1 cellular context compared by ENCODE assay signal in genomic region chr2:224039080-224039769, GRCh38.
TF ChIP-seq lines count a peak whose summit lies in the region.

SERPINE2 (minus strand) TSS chr2:224039286; CDS start chr2:224001900, 37,386 bp downstream.

TF ChIP-seq in HepG2, 621 proteins besides CTCF, POLR2A, EP300 and RAD21 (continued from another document and continues in another):
- TF ChIP-seq, protein P1, sequence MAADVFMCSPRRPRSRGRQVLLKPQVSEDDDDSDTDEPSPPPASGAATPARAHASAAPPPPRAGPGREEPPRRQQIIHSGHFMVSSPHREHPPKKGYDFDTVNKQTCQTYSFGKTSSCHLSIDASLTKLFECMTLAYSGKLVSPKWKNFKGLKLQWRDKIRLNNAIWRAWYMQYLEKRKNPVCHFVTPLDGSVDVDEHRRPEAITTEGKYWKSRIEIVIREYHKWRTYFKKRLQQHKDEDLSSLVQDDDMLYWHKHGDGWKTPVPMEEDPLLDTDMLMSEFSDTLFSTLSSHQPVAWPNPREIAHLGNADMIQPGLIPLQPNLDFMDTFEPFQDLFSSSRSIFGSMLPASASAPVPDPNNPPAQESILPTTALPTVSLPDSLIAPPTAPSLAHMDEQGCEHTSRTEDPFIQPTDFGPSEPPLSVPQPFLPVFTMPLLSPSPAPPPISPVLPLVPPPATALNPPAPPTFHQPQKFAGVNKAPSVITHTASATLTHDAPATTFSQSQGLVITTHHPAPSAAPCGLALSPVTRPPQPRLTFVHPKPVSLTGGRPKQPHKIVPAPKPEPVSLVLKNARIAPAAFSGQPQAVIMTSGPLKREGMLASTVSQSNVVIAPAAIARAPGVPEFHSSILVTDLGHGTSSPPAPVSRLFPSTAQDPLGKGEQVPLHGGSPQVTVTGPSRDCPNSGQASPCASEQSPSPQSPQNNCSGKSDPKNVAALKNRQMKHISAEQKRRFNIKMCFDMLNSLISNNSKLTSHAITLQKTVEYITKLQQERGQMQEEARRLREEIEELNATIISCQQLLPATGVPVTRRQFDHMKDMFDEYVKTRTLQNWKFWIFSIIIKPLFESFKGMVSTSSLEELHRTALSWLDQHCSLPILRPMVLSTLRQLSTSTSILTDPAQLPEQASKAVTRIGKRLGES (CRISPR knock-in tag; IDR thresholded peaks at IDR 0.05; ENCODE audit: borderline replicate concordance), result no peak
- TF ChIP-seq NBN (conservative IDR thresholded peaks at IDR 0.05) (no peak), ZBTB40 (IDR thresholded peaks at IDR 0.05) (no peak), ZBTB40 (CRISPR knock-in tag; IDR thresholded peaks at IDR 0.05) (no peak), HNRNPLL (IDR thresholded peaks at IDR 0.05; ENCODE audit: low read depth, low read length, poor library complexity, severe bottlenecking) (peak; percentile 24), ZNF44 (CRISPR knock-in tag; IDR thresholded peaks at IDR 0.05) (no peak), CEBPG (CRISPR knock-in tag; IDR thresholded peaks at IDR 0.05) (0 out of 2 replicates have a peak, but pooled peaks have one; percentile 12), ZNF496 (CRISPR knock-in tag; IDR thresholded peaks at IDR 0.05; ENCODE audit: insufficient replicate concordance) (no peak), PHF21A (CRISPR knock-in tag; IDR thresholded peaks at IDR 0.05) (no peak), SMARCC2 (IDR thresholded peaks at IDR 0.05) (no peak), MED1 (CRISPR knock-in tag; IDR thresholded peaks at IDR 0.05) (peak; percentile 33; the same call in 1 of the 2 replicates), KLF11 (CRISPR knock-in tag; IDR thresholded peaks at IDR 0.05) (no peak), ZNF225 (CRISPR knock-in tag; IDR thresholded peaks at IDR 0.05) (no peak), NR0B2 (CRISPR knock-in tag; IDR thresholded peaks at IDR 0.05) (0 out of 2 replicates have a peak, but pooled peaks have one; percentile 34), TRIM24 (CRISPR knock-in tag; IDR thresholded peaks at IDR 0.05) (no peak), POLR2AphosphoS5 (IDR thresholded peaks at IDR 0.05; ENCODE audit: low read depth, low read length) (no peak), FOXM1 (CRISPR knock-in tag; IDR thresholded peaks at IDR 0.05) (no peak), THAP11 (CRISPR knock-in tag; IDR thresholded peaks at IDR 0.05) (0 out of 2 replicates have a peak, but pooled peaks have one; percentile 13), ZNF704 (CRISPR knock-in tag; IDR thresholded peaks at IDR 0.05; ENCODE audit: borderline replicate concordance) (no peak), ZNF329 (CRISPR knock-in tag; IDR thresholded peaks at IDR 0.05; ENCODE audit: low read depth) (no peak), ARNTL (CRISPR knock-in tag; IDR thresholded peaks at IDR 0.05) (peak; percentile 43; the same call in 1 of the 2 replicates), ZMYM4 (CRISPR knock-in tag; IDR thresholded peaks at IDR 0.05) (no peak), ZNF101 (CRISPR knock-in tag; IDR thresholded peaks at IDR 0.05; ENCODE audit: borderline replicate concordance, low read depth) (no peak), ESRRA (CRISPR knock-in tag; IDR thresholded peaks at IDR 0.05; ENCODE audit: low read depth) (no peak)
- TF ChIP-seq, protein P2, sequence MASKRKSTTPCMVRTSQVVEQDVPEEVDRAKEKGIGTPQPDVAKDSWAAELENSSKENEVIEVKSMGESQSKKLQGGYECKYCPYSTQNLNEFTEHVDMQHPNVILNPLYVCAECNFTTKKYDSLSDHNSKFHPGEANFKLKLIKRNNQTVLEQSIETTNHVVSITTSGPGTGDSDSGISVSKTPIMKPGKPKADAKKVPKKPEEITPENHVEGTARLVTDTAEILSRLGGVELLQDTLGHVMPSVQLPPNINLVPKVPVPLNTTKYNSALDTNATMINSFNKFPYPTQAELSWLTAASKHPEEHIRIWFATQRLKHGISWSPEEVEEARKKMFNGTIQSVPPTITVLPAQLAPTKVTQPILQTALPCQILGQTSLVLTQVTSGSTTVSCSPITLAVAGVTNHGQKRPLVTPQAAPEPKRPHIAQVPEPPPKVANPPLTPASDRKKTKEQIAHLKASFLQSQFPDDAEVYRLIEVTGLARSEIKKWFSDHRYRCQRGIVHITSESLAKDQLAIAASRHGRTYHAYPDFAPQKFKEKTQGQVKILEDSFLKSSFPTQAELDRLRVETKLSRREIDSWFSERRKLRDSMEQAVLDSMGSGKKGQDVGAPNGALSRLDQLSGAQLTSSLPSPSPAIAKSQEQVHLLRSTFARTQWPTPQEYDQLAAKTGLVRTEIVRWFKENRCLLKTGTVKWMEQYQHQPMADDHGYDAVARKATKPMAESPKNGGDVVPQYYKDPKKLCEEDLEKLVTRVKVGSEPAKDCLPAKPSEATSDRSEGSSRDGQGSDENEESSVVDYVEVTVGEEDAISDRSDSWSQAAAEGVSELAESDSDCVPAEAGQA (IDR thresholded peaks at IDR 0.05; ENCODE audit: low read depth), result no peak
- TF ChIP-seq, protein P2 (CRISPR knock-in tag; IDR thresholded peaks at IDR 0.05; ENCODE audit: borderline replicate concordance), result no peak
- TF ChIP-seq, protein P3, sequence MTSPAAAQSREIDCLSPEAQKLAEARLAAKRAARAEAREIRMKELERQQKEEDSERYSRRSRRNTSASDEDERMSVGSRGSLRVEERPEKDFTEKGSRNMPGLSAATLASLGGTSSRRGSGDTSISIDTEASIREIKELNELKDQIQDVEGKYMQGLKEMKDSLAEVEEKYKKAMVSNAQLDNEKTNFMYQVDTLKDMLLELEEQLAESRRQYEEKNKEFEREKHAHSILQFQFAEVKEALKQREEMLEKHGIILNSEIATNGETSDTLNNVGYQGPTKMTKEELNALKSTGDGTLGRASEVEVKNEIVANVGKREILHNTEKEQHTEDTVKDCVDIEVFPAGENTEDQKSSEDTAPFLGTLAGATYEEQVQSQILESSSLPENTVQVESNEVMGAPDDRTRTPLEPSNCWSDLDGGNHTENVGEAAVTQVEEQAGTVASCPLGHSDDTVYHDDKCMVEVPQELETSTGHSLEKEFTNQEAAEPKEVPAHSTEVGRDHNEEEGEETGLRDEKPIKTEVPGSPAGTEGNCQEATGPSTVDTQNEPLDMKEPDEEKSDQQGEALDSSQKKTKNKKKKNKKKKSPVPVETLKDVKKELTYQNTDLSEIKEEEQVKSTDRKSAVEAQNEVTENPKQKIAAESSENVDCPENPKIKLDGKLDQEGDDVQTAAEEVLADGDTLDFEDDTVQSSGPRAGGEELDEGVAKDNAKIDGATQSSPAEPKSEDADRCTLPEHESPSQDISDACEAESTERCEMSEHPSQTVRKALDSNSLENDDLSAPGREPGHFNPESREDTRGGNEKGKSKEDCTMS (CRISPR knock-in tag; conservative IDR thresholded peaks at IDR 0.05), result no peak
- TF ChIP-seq, protein P4, sequence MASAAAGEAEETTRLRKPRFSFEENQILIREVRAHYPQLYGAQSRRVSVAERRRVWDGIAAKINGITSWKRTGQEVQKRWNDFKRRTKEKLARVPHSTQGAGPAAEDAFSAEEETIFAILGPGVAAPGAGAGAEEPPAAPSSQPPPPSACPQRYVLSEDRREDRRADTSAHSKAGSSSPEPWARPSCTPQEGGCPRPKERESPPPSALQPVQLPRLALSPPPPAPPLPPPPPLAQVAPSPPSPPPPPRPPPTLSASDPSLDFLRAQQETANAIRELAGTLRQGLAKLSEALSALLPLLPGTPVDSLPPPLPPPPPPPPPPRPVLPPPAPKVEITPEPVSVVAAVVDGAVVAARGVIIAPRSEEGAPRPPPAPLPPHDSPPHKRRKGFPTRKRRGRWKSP (CRISPR knock-in tag; IDR thresholded peaks at IDR 0.05), result peak; percentile 86; the same call in 1 of the 2 replicates
